1 cellular context compared by ENCODE assay signal in genomic region chr6:44058617-44059358, GRCh38.
TF ChIP-seq lines count a peak whose summit lies in the region.

No MANE protein-coding gene starts in this region.

TF ChIP-seq in GM12878, 131 proteins besides CTCF, POLR2A, EP300 and RAD21 (continued from another document):
- TF ChIP-seq CBFB (IDR thresholded peaks at IDR 0.05; ENCODE audit: low read depth) (0 out of 2 replicates have a peak, but pooled peaks have one; percentile 36), IKZF1 (conservative IDR thresholded peaks at IDR 0.05) (peak; percentile 62), NR2F1 (conservative IDR thresholded peaks at IDR 0.05) (peak; percentile 46; the same call in 1 of the 2 replicates), ETV6 (conservative IDR thresholded peaks at IDR 0.05 in 1 of 2, IDR thresholded peaks at IDR 0.05 in 1 of 2; ENCODE audit: borderline replicate concordance in 1 of 2, low read depth in 1 of 2) (no peak), TCF12 (IDR thresholded peaks at IDR 0.05; ENCODE audit: low read depth, low read length) (peak; percentile 81; the same call in 1 of the 2 replicates), CHD1 (IDR thresholded peaks at IDR 0.05; ENCODE audit: low read depth, low read length) (no peak), EED (IDR thresholded peaks at IDR 0.05; ENCODE audit: low read depth) (no peak; the same call in 1 of the 2 replicates), KAT2A (conservative IDR thresholded peaks at IDR 0.05; ENCODE audit: control insufficient read depth, low read depth, low read length) (no peak), HDGF (IDR thresholded peaks at IDR 0.05) (no peak), ZNF687 (IDR thresholded peaks at IDR 0.05) (peak; percentile 86), CREB1 (IDR thresholded peaks at IDR 0.05; ENCODE audit: low read depth) (peak; percentile 69), IKZF2 (IDR thresholded peaks at IDR 0.05) (peak in 1 of 2 experiments; percentile 49; a peak in 2 of 4 replicates), NBN (IDR thresholded peaks at IDR 0.05) (0 out of 2 replicates have a peak, but pooled peaks have one; percentile 48), NKRF (conservative IDR thresholded peaks at IDR 0.05) (no peak), SPI1 (IDR thresholded peaks at IDR 0.05; ENCODE audit: borderline replicate concordance, insufficient read depth, low read depth, low read length) (peak; percentile 54; the same call in 1 of the 2 replicates), BHLHE40 (IDR thresholded peaks at IDR 0.05; ENCODE audit: borderline replicate concordance in 1 of 2, low read depth in 2 of 2, low read length in 1 of 2) (peak; percentile 53 to 54; a peak in 3 of 4 replicates), MLLT1 (IDR thresholded peaks at IDR 0.05) (0 out of 2 replicates have a peak, but pooled peaks have one; percentile 25), ZNF384 (IDR thresholded peaks at IDR 0.05; ENCODE audit: borderline replicate concordance, low read depth, low read length) (no peak), SMARCA5 (IDR thresholded peaks at IDR 0.05) (no peak), BACH1 (IDR thresholded peaks at IDR 0.05; ENCODE audit: borderline replicate concordance) (0 out of 2 replicates have a peak, but pooled peaks have one; percentile 9)
